Comparison of ENCODE assay signal across 14 cellular contexts in the genomic region with DNA sequence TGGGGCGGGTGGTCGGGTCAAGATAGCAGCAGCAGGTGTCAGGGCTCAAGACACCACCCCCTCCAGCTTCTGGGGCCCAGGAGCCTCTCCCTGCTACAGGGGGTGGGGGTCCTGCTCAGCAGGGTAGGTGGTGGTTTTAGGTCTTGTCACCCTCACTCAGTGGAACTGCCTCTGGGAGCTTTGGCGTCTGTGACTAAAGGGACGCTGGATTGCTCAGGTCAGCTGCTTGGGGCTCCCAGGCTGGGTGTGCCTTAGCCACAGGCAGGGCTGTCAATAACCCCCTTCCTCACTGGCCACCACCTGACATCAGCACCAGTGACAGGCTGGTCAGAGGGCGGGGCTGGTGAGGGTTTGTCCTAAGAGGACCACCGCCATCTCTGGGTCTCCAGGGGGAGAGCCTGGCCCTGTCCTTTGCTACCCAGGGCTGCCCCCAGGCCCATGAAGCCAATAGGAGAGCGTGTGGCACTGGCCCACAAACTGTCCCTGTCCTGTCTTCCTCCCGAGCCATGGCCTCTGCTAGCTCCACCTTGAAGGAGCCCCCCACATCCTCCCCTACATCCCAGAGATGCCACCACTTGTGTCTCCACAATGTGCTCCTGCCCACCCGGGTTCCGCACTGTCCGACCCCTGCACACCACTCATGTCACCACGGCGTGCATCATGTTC. TPM values are rescaled to one million over a fixed set of nuclear protein-coding genes. Genes with fewer than 3 reads are reported as not detected.
A peak's percentile ranks its signal among the peaks of the same experiment; 100 is the strongest.
DNase-seq lines count a peak whose midpoint lies in the region; ATAC-seq, FAIRE-seq and TF ChIP-seq lines count a peak whose summit lies in the region.
"Had no signal": no experiment of that assay in that cellular context is flagged by ENCODE, and none has a peak within 500 bp of the region (broad histone marks: within the 10 kb centered on the region; RNA-seq: fewer than 3 reads in every experiment).

No MANE protein-coding gene starts in this region.

- CTCF ChIA-PET in activated naive CD4-positive, alpha-beta T cell treated with anti-CD3 and anti-CD28 coated beads, Interleukin-2, amount 10 ng/mL, durations not matched to agents 7 days and 5 days (lab: Charles Lee): interaction anchor here (0.7 kb wide), 1 partner anchor 8 kb away, joined by 3 read pairs; no protein-coding TSS in a partner anchor
- CTCF ChIA-PET in K562 (lab: Yijun Ruan, JAX; ENCODE audit: low intra/inter-chr PET ratio): no interaction called here

- no peak overlapping the region for H2AFZ ChIP-seq in K562 (ENCODE audit: low read depth, low read length)

- peaks cover 32% of the 10 kb centered on the region for H3K4me1 Mint-ChIP-seq in activated naive CD4-positive, alpha-beta T cell treated with anti-CD3 and anti-CD28 coated beads, Interleukin-2, amount 10 ng/mL, durations not matched to agents 7 days and 5 days

- TF ChIP-seq EP300 in K562 (IDR thresholded peaks at IDR 0.05; ENCODE audit: low read length): no peak

- peaks cover 3 to 11% of the 10 kb centered on the region in 2 experiments; a peak in 3 of 5 replicates for H3K4me1 ChIP-seq in K562 (replicated peaks in 1 of 2; ENCODE audit: control insufficient read depth in 2 of 2, insufficient read depth in 2 of 2, low read length in 2 of 2)
- peaks cover 5 to 7% of the 10 kb centered on the region in 2 experiments for H3K4me1 ChIP-seq in neutrophil (ENCODE audit: control insufficient read depth in 1 of 2, insufficient read depth in 1 of 2, low read depth in 1 of 2, low read length in 1 of 2)

- H3K27ac ChIP-seq in K562 (ENCODE audit: extremely low read depth, low read depth, low read length) (no peak overlapping the region), neutrophil (peak overlapping the region; percentile 15)
- H3K27ac ChIP-seq: C4-2B had no signal

- no peak for TF ChIP-seq RAD21 in K562 (CRISPR knock-in tag; conservative IDR thresholded peaks at IDR 0.05 in 1 of 2, IDR thresholded peaks at IDR 0.05 in 1 of 2)

- ATAC-seq in K562 (no peak; the same call in 2 of the 3 replicates), HG02981 (IDR thresholded peaks at IDR 0.05; ENCODE audit: unreplicated experiment) (no peak)

- TF ChIP-seq CTCF in K562 (IDR thresholded peaks at IDR 0.05 in 2 of 3, conservative IDR thresholded peaks at IDR 0.05 in 1 of 3; ENCODE audit: insufficient read depth in 2 of 3, low read depth in 1 of 3, low read length in 3 of 3) (no peak), neutrophil (IDR thresholded peaks at IDR 0.05) (no peak)

- no peaks in the 10 kb centered on the region for H3K9me1 ChIP-seq in K562 (ENCODE audit: control insufficient read depth, insufficient read depth, low read length)

- H3K9me3 Mint-ChIP-seq in activated naive CD4-positive, alpha-beta T cell treated with anti-CD3 and anti-CD28 coated beads, Interleukin-2, amount 10 ng/mL, durations not matched to agents 7 days and 5 days: no peaks in the 10 kb centered on the region

- BruUV-seq in K562 (replicated peaks; lab: Mats Ljungman, UMichigan): no TSS peak

- H3K9me3 ChIP-seq in K562 (replicated peaks; ENCODE audit: control insufficient read depth, insufficient read depth, low read depth, low read length) (no peaks in the 10 kb centered on the region), neutrophil (no peaks in the 10 kb centered on the region)

- no peak for DNase-seq in activated naive CD4-positive, alpha-beta T cell treated with anti-CD3 and anti-CD28 coated beads, Interleukin-2, amount 10 ng/mL, durations not matched to agents 7 days and 5 days
- no peak for DNase-seq in activated naive CD4-positive, alpha-beta T cell treated with anti-CD3 and anti-CD28 coated beads, Interleukin-2, amount 50 U/mL, for 16 hours
- DNase-seq in GM12892 (ENCODE audit: insufficient read length) (peak; percentile 18), K562 (ENCODE audit: extremely low read depth in 1 of 4, low spot score in 3 of 4) (no peak), LoVo (ENCODE audit: low spot score) (no peak)
- no peak for DNase-seq in stimulated activated CD4-positive, alpha-beta T cell treated with anti-CD3 and anti-CD28 coated beads, Interleukin-2, amount 100 ng/mL, for 24 hours
- DNase-seq: DND-41, GDM1, NCI-H1436 treated with DMSO at 0.1 percent for 48 hours, NCI-H2081, NCI-H510A treated with DMSO at 0.1 percent for 48 hours had no signal

- POLR2A ChIA-PET in K562 (lab: Yijun Ruan, JAX): interaction anchor here (0.8 to 1.4 kb wide), 2 partner anchors 10 to 15 kb away, joined by 3 to 7 read pairs; no protein-coding TSS in a partner anchor

- H3K27ac Mint-ChIP-seq in activated naive CD4-positive, alpha-beta T cell treated with anti-CD3 and anti-CD28 coated beads, Interleukin-2, amount 10 ng/mL, durations not matched to agents 7 days and 5 days: peak overlapping the region; percentile 74

- 82% methylated on average over 13 of the region's 13 CpGs for WGBS in K562 (ENCODE audit: insufficient coverage, low coverage, missing lambda C conversion rate)

- H4K20me1 ChIP-seq in K562 (replicated peaks; ENCODE audit: control insufficient read depth, insufficient read depth, low read length): no peaks in the 10 kb centered on the region

- no peak overlapping the region for H3K4me3 Mint-ChIP-seq in activated naive CD4-positive, alpha-beta T cell treated with anti-CD3 and anti-CD28 coated beads, Interleukin-2, amount 10 ng/mL, durations not matched to agents 7 days and 5 days

- no peak for TF ChIP-seq POLR2A in GM12892 (IDR thresholded peaks at IDR 0.05; ENCODE audit: low read depth, low read length)
- no peak for TF ChIP-seq POLR2A in K562 (conservative IDR thresholded peaks at IDR 0.05)

- H3K9ac ChIP-seq in K562 (ENCODE audit: insufficient read depth in 1 of 2, low read depth in 2 of 2, low read length in 2 of 2): 0 out of 4 replicates have a peak overlapping the region, but pooled peaks of 1 of the 2 experiments have one; percentile 14

- H3K4me2 ChIP-seq in K562 (ENCODE audit: insufficient read depth, low read length): no peak overlapping the region

- no peaks in the 10 kb centered on the region for H3K79me2 ChIP-seq in K562 (ENCODE audit: control insufficient read depth, insufficient read depth, low read length)

- FAIRE-seq in GM12892 (lab: Jason Lieb, UNC) (no peak), K562 (lab: Jason Lieb, UNC) (no peak)

- H3K36me3 Mint-ChIP-seq in activated naive CD4-positive, alpha-beta T cell treated with anti-CD3 and anti-CD28 coated beads, Interleukin-2, amount 10 ng/mL, durations not matched to agents 7 days and 5 days: peaks cover 21% of the 10 kb centered on the region

- H3K4me3 ChIP-seq in K562 (no peak overlapping the region), neutrophil (ENCODE audit: low read depth in 1 of 2, low read length in 1 of 2) (no peak overlapping the region)

- H3K27me3 ChIP-seq in K562 (ENCODE audit: control insufficient read depth in 2 of 2, insufficient read depth in 2 of 2, low read length in 2 of 2) (no peaks in the 10 kb centered on the region), neutrophil (no peaks in the 10 kb centered on the region)

- intact Hi-C loops in K562 (cut with micrococcal nuclease): no loop called here

- H3K36me3 ChIP-seq in K562 (ENCODE audit: control insufficient read depth, insufficient read depth, low read length) (peaks cover 48% of the 10 kb centered on the region; the same call in 2 of the 3 replicates), neutrophil (peaks cover 71% of the 10 kb centered on the region)

- H3K27me3 Mint-ChIP-seq in activated naive CD4-positive, alpha-beta T cell treated with anti-CD3 and anti-CD28 coated beads, Interleukin-2, amount 10 ng/mL, durations not matched to agents 7 days and 5 days: no peaks in the 10 kb centered on the region

- in situ Hi-C loops in K562 (cut with MboI): no loop called here

RNA-seq across cellular contexts. Expression of a gene that starts 36.4 kb away (rescaled TPM):
- polyA plus RNA-seq in GM12892 (2012; ENCODE audit: missing spikeins): 19.7 TPM
- total RNA-seq in K562 (2011; cell fraction: chromatin; rRNA removed; ENCODE audit: low replicate concordance): 132 and 299 TPM in 2 replicates
- 154 and 168 TPM in 2 replicates for total RNA-seq in K562 (2011; cell fraction: nucleolus; rRNA removed)
- 141 and 151 TPM in 2 replicates for total RNA-seq in K562 (2011; cell fraction: nucleoplasm; rRNA removed)
- 21.1 and 24.1 TPM in 2 replicates for total RNA-seq in K562 (2014; rRNA removed)
- total RNA-seq in K562 (2014; rRNA removed; fragmentation: Illumina TruSeq; extraction: Trizol): 10.0 and 12.0 TPM in 2 replicates
- total RNA-seq in K562 (2015; rRNA removed; fragmentation: Illumina TruSeq; extraction: Trizol): 17.2 and 17.8 TPM in 2 replicates
- total RNA-seq in K562 (2021): 43.4 and 48.1 TPM in 2 replicates
- polyA plus RNA-seq in K562 (2011; rRNA removed): 21.0 and 34.2 TPM in 2 replicates
- 25.3 and 40.5 TPM in 2 replicates for polyA plus RNA-seq in K562 (2011; cell fraction: cytosol; rRNA removed)
- 83.2 and 123 TPM in 2 replicates for polyA plus RNA-seq in K562 (2011; cell fraction: nucleus; rRNA removed)
- 30.0 and 42.5 TPM in 2 replicates for polyA plus RNA-seq in K562 (2012)
- 19.4 and 22.5 TPM in 2 replicates for polyA plus RNA-seq in K562 (2014; fragmentation: Illumina TruSeq; extraction: Trizol)
- polyA plus RNA-seq in K562 (2014; fragmentation: Nextera tagmentation; extraction: Ambion mirVana): 1 to 10 TPM; 1.2 to 1.4 TPM
- 27.4 and 31.4 TPM in 2 replicates for polyA plus RNA-seq in K562 (2014; rRNA removed)
- 23.0 and 45.7 TPM in 2 replicates for polyA minus RNA-seq in K562 (2011; rRNA and poly(A)+ RNA removed)
- 28.1 and 43.8 TPM in 2 replicates for polyA minus RNA-seq in K562 (2011; cell fraction: cytosol; rRNA and poly(A)+ RNA removed)
- polyA minus RNA-seq in K562 (2011; cell fraction: nucleus; rRNA and poly(A)+ RNA removed): 55.9 and 63.5 TPM in 2 replicates

RNA-seq across cellular contexts. Expression of a gene that starts 36.7 kb away (rescaled TPM):
- polyA plus RNA-seq in GM12892 (2012; ENCODE audit: missing spikeins): 21.5 TPM
- 90.2 and 178 TPM in 2 replicates for total RNA-seq in K562 (2011; cell fraction: chromatin; rRNA removed; ENCODE audit: low replicate concordance)
- total RNA-seq in K562 (2011; cell fraction: nucleolus; rRNA removed): 124 and 128 TPM in 2 replicates
- total RNA-seq in K562 (2011; cell fraction: nucleoplasm; rRNA removed): 77.5 and 85.2 TPM in 2 replicates
- 40.4 and 44.6 TPM in 2 replicates for total RNA-seq in K562 (2014; rRNA removed)
- total RNA-seq in K562 (2014; rRNA removed; fragmentation: Illumina TruSeq; extraction: Trizol): 16.8 and 17.9 TPM in 2 replicates
- total RNA-seq in K562 (2015; rRNA removed; fragmentation: Illumina TruSeq; extraction: Trizol): 32.4 and 34.3 TPM in 2 replicates
- 45.0 and 53.3 TPM in 2 replicates for total RNA-seq in K562 (2021)
- 28.5 and 30.6 TPM in 2 replicates for polyA plus RNA-seq in K562 (2011; rRNA removed)
- polyA plus RNA-seq in K562 (2011; cell fraction: cytosol; rRNA removed): 20.8 and 33.6 TPM in 2 replicates
- 96.6 and 109 TPM in 2 replicates for polyA plus RNA-seq in K562 (2011; cell fraction: nucleus; rRNA removed)
- polyA plus RNA-seq in K562 (2012): 43.7 and 43.9 TPM in 2 replicates
- 35.0 and 36.7 TPM in 2 replicates for polyA plus RNA-seq in K562 (2014; fragmentation: Illumina TruSeq; extraction: Trizol)
- 1 to 10 TPM; 1.0 to 1.9 TPM for polyA plus RNA-seq in K562 (2014; fragmentation: Nextera tagmentation; extraction: Ambion mirVana)
- polyA plus RNA-seq in K562 (2014; rRNA removed): 41.0 and 48.9 TPM in 2 replicates
- 19.3 and 21.7 TPM in 2 replicates for polyA minus RNA-seq in K562 (2011; rRNA and poly(A)+ RNA removed)
- polyA minus RNA-seq in K562 (2011; cell fraction: cytosol; rRNA and poly(A)+ RNA removed): 21.6 and 25.8 TPM in 2 replicates
- 28.8 and 51.3 TPM in 2 replicates for polyA minus RNA-seq in K562 (2011; cell fraction: nucleus; rRNA and poly(A)+ RNA removed)

RNA-seq across cellular contexts. Expression of a gene that starts 48.4 kb away (rescaled TPM):
- 20.5 TPM for polyA plus RNA-seq in GM12892 (2012; ENCODE audit: missing spikeins)
- 64.2 and 71.9 TPM in 2 replicates for total RNA-seq in K562 (2011; cell fraction: chromatin; rRNA removed; ENCODE audit: low replicate concordance)
- 40.3 and 42.0 TPM in 2 replicates for total RNA-seq in K562 (2011; cell fraction: nucleolus; rRNA removed)
- 44.1 and 58.8 TPM in 2 replicates for total RNA-seq in K562 (2011; cell fraction: nucleoplasm; rRNA removed)
- total RNA-seq in K562 (2014; rRNA removed): 114 and 141 TPM in 2 replicates
- total RNA-seq in K562 (2014; rRNA removed; fragmentation: Illumina TruSeq; extraction: Trizol): 36.3 and 39.2 TPM in 2 replicates
- total RNA-seq in K562 (2015; rRNA removed; fragmentation: Illumina TruSeq; extraction: Trizol): 61.2 and 65.5 TPM in 2 replicates
- total RNA-seq in K562 (2021): 215 and 226 TPM in 2 replicates
- polyA plus RNA-seq in K562 (2011; rRNA removed): 25.4 and 33.0 TPM in 2 replicates
- 21.1 and 45.0 TPM in 2 replicates for polyA plus RNA-seq in K562 (2011; cell fraction: cytosol; rRNA removed)
- polyA plus RNA-seq in K562 (2011; cell fraction: nucleus; rRNA removed): 23.6 and 33.3 TPM in 2 replicates
- polyA plus RNA-seq in K562 (2012): 44.9 and 60.8 TPM in 2 replicates
- 44.2 and 80.9 TPM in 2 replicates for polyA plus RNA-seq in K562 (2014; fragmentation: Illumina TruSeq; extraction: Trizol)
- 1 to 10 TPM; 2.4 to 5.1 TPM for polyA plus RNA-seq in K562 (2014; fragmentation: Nextera tagmentation; extraction: Ambion mirVana)
- 88.4 and 112 TPM in 2 replicates for polyA plus RNA-seq in K562 (2014; rRNA removed)
- 33.1 and 40.4 TPM in 2 replicates for polyA minus RNA-seq in K562 (2011; rRNA and poly(A)+ RNA removed)
- polyA minus RNA-seq in K562 (2011; cell fraction: cytosol; rRNA and poly(A)+ RNA removed): 55.4 and 91.3 TPM in 2 replicates
- polyA minus RNA-seq in K562 (2011; cell fraction: nucleus; rRNA and poly(A)+ RNA removed): 12.5 and 17.4 TPM in 2 replicates
